Comparison of ENCODE assay signal across 7 cellular contexts in the genomic region with DNA sequence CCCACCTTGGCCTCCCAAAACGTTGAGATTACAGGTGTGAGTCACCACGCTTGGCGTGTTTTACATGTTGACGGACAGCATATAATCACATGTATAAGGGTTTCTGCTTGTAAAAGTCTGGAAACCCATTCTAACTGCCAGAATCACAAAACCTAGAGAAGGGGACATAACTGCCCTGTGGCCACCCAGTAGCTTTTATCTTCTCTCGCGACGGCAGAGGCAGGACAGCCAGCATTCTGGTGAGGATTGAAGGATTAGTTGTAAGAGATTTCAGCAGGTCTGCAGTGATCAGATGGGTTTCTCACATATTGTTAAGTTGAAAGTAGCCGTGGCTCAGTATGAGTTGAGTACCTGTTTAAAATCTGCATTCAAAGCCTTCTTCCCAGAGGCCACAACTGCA. TPM values are rescaled to one million over a fixed set of nuclear protein-coding genes. Genes with fewer than 3 reads are reported as not detected.
"Had no signal": no experiment of that assay in that cellular context is flagged by ENCODE, and none has a peak within 500 bp of the region (broad histone marks: within the 10 kb centered on the region; RNA-seq: fewer than 3 reads in every experiment).

No MANE protein-coding gene starts in this region.

RNA-seq across cellular contexts. Expression of a gene that starts 59.8 kb away (rescaled TPM):
- total RNA-seq: GM23248, H4, H7, HepG2, HFFc6, HT1080 had no signal
- polyA plus RNA-seq: GM23248, HepG2, IgD-negative memory B cell had no signal
